9 cellular contexts compared by ENCODE assay signal in the genomic region with DNA sequence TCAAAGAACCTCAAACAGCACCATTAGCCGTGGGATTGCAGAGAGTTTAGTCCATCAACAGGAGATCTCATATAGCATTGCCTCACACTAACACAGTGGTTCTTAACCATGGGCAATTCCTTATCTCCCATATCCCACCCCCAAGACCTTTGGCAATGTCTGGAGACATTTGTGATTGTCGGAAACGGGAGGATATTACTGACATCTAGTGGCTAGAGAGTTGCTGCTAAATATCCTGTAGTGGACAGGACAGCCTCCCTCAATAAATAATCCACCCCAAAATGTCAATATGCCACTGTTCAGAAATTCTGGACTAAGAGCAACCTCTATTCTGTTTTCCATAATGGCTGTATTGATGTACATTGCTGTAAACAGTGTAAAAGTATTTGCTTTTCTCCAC.
DNase-seq lines count a peak whose midpoint lies in the region; ATAC-seq and TF ChIP-seq lines count a peak whose summit lies in the region.
"Had no signal": no experiment of that assay in that cellular context is flagged by ENCODE, and none has a peak within 500 bp of the region (broad histone marks: within the 10 kb centered on the region; RNA-seq: fewer than 3 reads in every experiment).

No MANE protein-coding gene starts in this region.

- TF ChIP-seq CTCF in OCI-LY1 (IDR thresholded peaks at IDR 0.05; ENCODE audit: low read length) (peak; percentile 40; the same call in 1 of the 2 replicates), foreskin fibroblast (IDR thresholded peaks at IDR 0.05; ENCODE audit: low read depth, low read length) (peak; percentile 61)

- H3K4me2 ChIP-seq in OCI-LY1 (ENCODE audit: low read length), result no peak overlapping the region

- no peaks in the 10 kb centered on the region for H3K4me1 Mint-ChIP-seq in activated naive CD4-positive, alpha-beta T cell treated with anti-CD3 and anti-CD28 coated beads for 36 hours (ENCODE audit: low read depth)
- no peaks in the 10 kb centered on the region for H3K4me1 Mint-ChIP-seq in stimulated activated memory B cell treated with anti-CD40 and anti-IgM and Interleukin-4, amounts not matched to agents 10 μg/mL and 1 μg/mL and 100 μg/mL, for 72 hours

- H3K9me3 ChIP-seq in OCI-LY1 (ENCODE audit: low read length), result no peaks in the 10 kb centered on the region

- no peaks in the 10 kb centered on the region for H3K27me3 Mint-ChIP-seq in activated naive CD4-positive, alpha-beta T cell treated with anti-CD3 and anti-CD28 coated beads for 36 hours (ENCODE audit: low read depth)
- H3K27me3 Mint-ChIP-seq in stimulated activated memory B cell treated with anti-CD40 and anti-IgM and Interleukin-4, amounts not matched to agents 10 μg/mL and 1 μg/mL and 100 μg/mL, for 72 hours, result peaks cover 12% of the 10 kb centered on the region

- no peak overlapping the region for H3K4me3 ChIP-seq in OCI-LY1 (ENCODE audit: low read depth, low read length, poor library complexity, severe bottlenecking)
- no peak overlapping the region for H3K4me3 ChIP-seq in foreskin fibroblast (ENCODE audit: low read depth in 1 of 2, low read length in 2 of 2)

- H3K27me3 ChIP-seq in OCI-LY1 (ENCODE audit: insufficient read depth, low read length), result no peaks in the 10 kb centered on the region; the same call in 1 of the 2 replicates

- H3K36me3 ChIP-seq in OCI-LY1 (ENCODE audit: insufficient read depth, low read length), result no peaks in the 10 kb centered on the region

- ATAC-seq in HG02870 (IDR thresholded peaks at IDR 0.05; ENCODE audit: unreplicated experiment), result no peak
- ATAC-seq in stimulated activated memory B cell treated with anti-CD40 and anti-IgM and Interleukin-4, amounts not matched to agents 10 μg/mL and 1 μg/mL and 100 μg/mL, for 72 hours, result no peak

- H3K9me2 ChIP-seq in OCI-LY1 (ENCODE audit: low read depth, low read length), result no peaks in the 10 kb centered on the region

- CTCF ChIA-PET in activated naive CD4-positive, alpha-beta T cell treated with anti-CD3 and anti-CD28 coated beads for 36 hours (lab: Charles Lee), result no interaction called here

- H3K4me3 Mint-ChIP-seq in activated naive CD4-positive, alpha-beta T cell treated with anti-CD3 and anti-CD28 coated beads for 36 hours, result no peak overlapping the region
- H3K4me3 Mint-ChIP-seq in stimulated activated memory B cell treated with anti-CD40 and anti-IgM and Interleukin-4, amounts not matched to agents 10 μg/mL and 1 μg/mL and 100 μg/mL, for 72 hours, result no peak overlapping the region

- no peaks in the 10 kb centered on the region for H3F3A ChIP-seq in OCI-LY1 (ENCODE audit: insufficient read depth, low read length)

- intact Hi-C loops in activated naive CD4-positive, alpha-beta T cell treated with anti-CD3 and anti-CD28 coated beads for 36 hours (cut with micrococcal nuclease), result loop anchor here (5.0 kb wide), 1 partner anchor 244 kb away; no protein-coding TSS in a partner anchor

- no peak overlapping the region for H3K27ac Mint-ChIP-seq in activated naive CD4-positive, alpha-beta T cell treated with anti-CD3 and anti-CD28 coated beads for 36 hours
- H3K27ac Mint-ChIP-seq in stimulated activated memory B cell treated with anti-CD40 and anti-IgM and Interleukin-4, amounts not matched to agents 10 μg/mL and 1 μg/mL and 100 μg/mL, for 72 hours, result no peak overlapping the region

- DNase-seq in GM04504 (ENCODE audit: low read depth) (peak; percentile 30), foreskin fibroblast (peak; percentile 33 to 72), pulmonary artery endothelial cell (ENCODE audit: low read depth, low spot score) (peak; percentile 33), NCI-H187 treated with DMSO at 0.1 percent for 48 hours (lab: John Stamatoyannopoulos, UW) (no peak)
- no peak for DNase-seq in activated naive CD4-positive, alpha-beta T cell treated with anti-CD3 and anti-CD28 coated beads for 36 hours
- DNase-seq: cerebellar nuclear complex had no signal

- H3K9ac ChIP-seq in OCI-LY1 (ENCODE audit: low read length), result no peak overlapping the region

- no peak overlapping the region for H3K27ac ChIP-seq in OCI-LY1 (ENCODE audit: low read depth, low read length, poor library complexity, severe bottlenecking)

- no peaks in the 10 kb centered on the region for H3K36me3 Mint-ChIP-seq in activated naive CD4-positive, alpha-beta T cell treated with anti-CD3 and anti-CD28 coated beads for 36 hours (ENCODE audit: low read depth)
- H3K36me3 Mint-ChIP-seq in stimulated activated memory B cell treated with anti-CD40 and anti-IgM and Interleukin-4, amounts not matched to agents 10 μg/mL and 1 μg/mL and 100 μg/mL, for 72 hours, result no peaks in the 10 kb centered on the region

- no peaks in the 10 kb centered on the region for H3K79me2 ChIP-seq in OCI-LY1 (ENCODE audit: insufficient read depth, low read length)

- no peaks in the 10 kb centered on the region for H4K20me1 ChIP-seq in OCI-LY1 (ENCODE audit: insufficient read depth, low read length)

- H2AFZ ChIP-seq in OCI-LY1 (ENCODE audit: low read length), result no peak overlapping the region

- no peaks in the 10 kb centered on the region for H3K9me3 Mint-ChIP-seq in activated naive CD4-positive, alpha-beta T cell treated with anti-CD3 and anti-CD28 coated beads for 36 hours
- no peaks in the 10 kb centered on the region for H3K9me3 Mint-ChIP-seq in stimulated activated memory B cell treated with anti-CD40 and anti-IgM and Interleukin-4, amounts not matched to agents 10 μg/mL and 1 μg/mL and 100 μg/mL, for 72 hours

- no peaks in the 10 kb centered on the region for H3K4me1 ChIP-seq in OCI-LY1 (ENCODE audit: insufficient read depth, low read length, severe bottlenecking)

Comparison
In these comparisons a context has a peak if more than half of its experiments do, and no peak if none do; other contexts are left out.
1. DNase-seq: peak in GM04504 (single experiment), foreskin fibroblast (2 of 2) and pulmonary artery endothelial cell (single experiment); none in activated naive CD4-positive, alpha-beta T cell treated with anti-CD3 and anti-CD28 coated beads for 36 hours (single experiment) and NCI-H187 treated with DMSO at 0.1 percent for 48 hours (single experiment).